1 cellular context compared by ENCODE assay signal in the genomic region with DNA sequence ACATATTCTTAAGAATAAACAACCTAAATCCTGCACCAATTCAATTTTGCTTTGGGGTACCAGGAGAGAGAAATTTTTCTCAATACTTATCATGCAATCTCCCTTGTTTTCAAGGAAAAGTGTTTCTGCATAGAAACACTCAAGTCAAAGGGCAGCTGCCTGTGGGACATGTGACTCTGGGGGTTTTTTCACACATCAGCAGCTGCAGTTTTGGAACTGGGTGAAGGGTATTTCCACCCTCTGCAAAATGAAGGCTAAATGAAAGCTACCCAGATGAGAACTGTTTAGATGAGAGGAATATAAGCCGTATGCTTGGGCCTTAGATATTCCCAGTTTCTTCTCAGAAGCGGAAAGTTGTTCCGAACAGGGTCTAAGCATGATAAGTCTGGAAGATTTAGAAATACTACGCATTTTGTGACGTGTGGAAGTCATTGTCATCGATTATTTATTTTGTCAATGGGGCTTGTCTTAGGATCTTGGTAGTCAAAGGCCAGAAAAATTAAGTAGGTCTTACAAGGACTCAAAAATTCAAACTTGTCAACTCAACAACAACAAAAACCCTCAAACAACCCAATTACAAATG.
TF ChIP-seq lines count a peak whose summit lies in the region.

No MANE protein-coding gene starts in this region.

TF ChIP-seq in GM12878, 131 proteins besides CTCF, POLR2A, EP300 and RAD21 (continued from another document and continues in another):
- no peak for TF ChIP-seq SMAD1 (IDR thresholded peaks at IDR 0.05; ENCODE audit: low read depth, partially characterized antibody)
- TF ChIP-seq, protein P1, sequence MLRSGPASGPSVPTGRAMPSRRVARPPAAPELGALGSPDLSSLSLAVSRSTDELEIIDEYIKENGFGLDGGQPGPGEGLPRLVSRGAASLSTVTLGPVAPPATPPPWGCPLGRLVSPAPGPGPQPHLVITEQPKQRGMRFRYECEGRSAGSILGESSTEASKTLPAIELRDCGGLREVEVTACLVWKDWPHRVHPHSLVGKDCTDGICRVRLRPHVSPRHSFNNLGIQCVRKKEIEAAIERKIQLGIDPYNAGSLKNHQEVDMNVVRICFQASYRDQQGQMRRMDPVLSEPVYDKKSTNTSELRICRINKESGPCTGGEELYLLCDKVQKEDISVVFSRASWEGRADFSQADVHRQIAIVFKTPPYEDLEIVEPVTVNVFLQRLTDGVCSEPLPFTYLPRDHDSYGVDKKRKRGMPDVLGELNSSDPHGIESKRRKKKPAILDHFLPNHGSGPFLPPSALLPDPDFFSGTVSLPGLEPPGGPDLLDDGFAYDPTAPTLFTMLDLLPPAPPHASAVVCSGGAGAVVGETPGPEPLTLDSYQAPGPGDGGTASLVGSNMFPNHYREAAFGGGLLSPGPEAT (IDR thresholded peaks at IDR 0.05; ENCODE audit: low read depth) = peak; percentile 96
- TF ChIP-seq ZNF217 (IDR thresholded peaks at IDR 0.05) = peak; percentile 17; the same call in 1 of the 2 replicates
- peak; percentile 12; the same call in 1 of the 2 replicates for TF ChIP-seq SMC3 (IDR thresholded peaks at IDR 0.05; ENCODE audit: borderline replicate concordance, low read length)
- 0 out of 2 replicates have a peak, but pooled peaks have one; percentile 7 for TF ChIP-seq MTA2 (IDR thresholded peaks at IDR 0.05; ENCODE audit: low read depth)
- TF ChIP-seq MYC (IDR thresholded peaks at IDR 0.05; ENCODE audit: insufficient read depth, insufficient read length, insufficient replicate concordance, low read length, severe bottlenecking) = no peak
- TF ChIP-seq, protein P2, sequence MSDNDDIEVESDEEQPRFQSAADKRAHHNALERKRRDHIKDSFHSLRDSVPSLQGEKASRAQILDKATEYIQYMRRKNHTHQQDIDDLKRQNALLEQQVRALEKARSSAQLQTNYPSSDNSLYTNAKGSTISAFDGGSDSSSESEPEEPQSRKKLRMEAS (IDR thresholded peaks at IDR 0.05; ENCODE audit: low read depth, low read length) = no peak
- peak; percentile 7; the same call in 1 of the 2 replicates for TF ChIP-seq IRF4 (IDR thresholded peaks at IDR 0.05; ENCODE audit: low read depth, low read length)
- TF ChIP-seq, protein P3, sequence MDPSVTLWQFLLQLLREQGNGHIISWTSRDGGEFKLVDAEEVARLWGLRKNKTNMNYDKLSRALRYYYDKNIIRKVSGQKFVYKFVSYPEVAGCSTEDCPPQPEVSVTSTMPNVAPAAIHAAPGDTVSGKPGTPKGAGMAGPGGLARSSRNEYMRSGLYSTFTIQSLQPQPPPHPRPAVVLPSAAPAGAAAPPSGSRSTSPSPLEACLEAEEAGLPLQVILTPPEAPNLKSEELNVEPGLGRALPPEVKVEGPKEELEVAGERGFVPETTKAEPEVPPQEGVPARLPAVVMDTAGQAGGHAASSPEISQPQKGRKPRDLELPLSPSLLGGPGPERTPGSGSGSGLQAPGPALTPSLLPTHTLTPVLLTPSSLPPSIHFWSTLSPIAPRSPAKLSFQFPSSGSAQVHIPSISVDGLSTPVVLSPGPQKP (IDR thresholded peaks at IDR 0.05; ENCODE audit: low read depth, low read length) = no peak
- no peak for TF ChIP-seq CEBPB (IDR thresholded peaks at IDR 0.05; ENCODE audit: borderline replicate concordance in 1 of 2, low read depth in 2 of 2, low read length in 2 of 2)
- TF ChIP-seq, protein P4, sequence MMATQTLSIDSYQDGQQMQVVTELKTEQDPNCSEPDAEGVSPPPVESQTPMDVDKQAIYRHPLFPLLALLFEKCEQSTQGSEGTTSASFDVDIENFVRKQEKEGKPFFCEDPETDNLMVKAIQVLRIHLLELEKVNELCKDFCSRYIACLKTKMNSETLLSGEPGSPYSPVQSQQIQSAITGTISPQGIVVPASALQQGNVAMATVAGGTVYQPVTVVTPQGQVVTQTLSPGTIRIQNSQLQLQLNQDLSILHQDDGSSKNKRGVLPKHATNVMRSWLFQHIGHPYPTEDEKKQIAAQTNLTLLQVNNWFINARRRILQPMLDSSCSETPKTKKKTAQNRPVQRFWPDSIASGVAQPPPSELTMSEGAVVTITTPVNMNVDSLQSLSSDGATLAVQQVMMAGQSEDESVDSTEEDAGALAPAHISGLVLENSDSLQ (IDR thresholded peaks at IDR 0.05) = no peak
- no peak for TF ChIP-seq FOXK2 (IDR thresholded peaks at IDR 0.05)
- TF ChIP-seq ZBED1 (IDR thresholded peaks at IDR 0.05; ENCODE audit: borderline replicate concordance) = no peak
- 0 out of 2 replicates have a peak, but pooled peaks have one; percentile 24 for TF ChIP-seq CREB1 (IDR thresholded peaks at IDR 0.05; ENCODE audit: low read depth)
- TF ChIP-seq NR2C1 (IDR thresholded peaks at IDR 0.05) = peak; percentile 30; the same call in 1 of the 2 replicates
- TF ChIP-seq, protein P5, sequence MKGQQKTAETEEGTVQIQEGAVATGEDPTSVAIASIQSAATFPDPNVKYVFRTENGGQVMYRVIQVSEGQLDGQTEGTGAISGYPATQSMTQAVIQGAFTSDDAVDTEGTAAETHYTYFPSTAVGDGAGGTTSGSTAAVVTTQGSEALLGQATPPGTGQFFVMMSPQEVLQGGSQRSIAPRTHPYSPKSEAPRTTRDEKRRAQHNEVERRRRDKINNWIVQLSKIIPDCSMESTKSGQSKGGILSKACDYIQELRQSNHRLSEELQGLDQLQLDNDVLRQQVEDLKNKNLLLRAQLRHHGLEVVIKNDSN (IDR thresholded peaks at IDR 0.05; ENCODE audit: borderline replicate concordance, extremely low read length, insufficient read depth, low read depth, low read length) = peak; percentile 63
- peak; percentile 95 for TF ChIP-seq RAD51 (IDR thresholded peaks at IDR 0.05)
- TF ChIP-seq NR2F1 (conservative IDR thresholded peaks at IDR 0.05) = peak; percentile 92
- TF ChIP-seq BCL11A (IDR thresholded peaks at IDR 0.05; ENCODE audit: low read depth, low read length) = 0 out of 2 replicates have a peak, but pooled peaks have one; percentile 10
- TF ChIP-seq EGR1 (IDR thresholded peaks at IDR 0.05; ENCODE audit: borderline replicate concordance in 1 of 2, low read depth in 2 of 2, low read length in 2 of 2) = no peak
- TF ChIP-seq BMI1 (IDR thresholded peaks at IDR 0.05; ENCODE audit: borderline replicate concordance) = 0 out of 2 replicates have a peak, but pooled peaks have one; percentile 11
- TF ChIP-seq PAX5 (IDR thresholded peaks at IDR 0.05; ENCODE audit: borderline replicate concordance, low read depth, low read length) = 0 out of 2 replicates have a peak, but pooled peaks have one; percentile 43
- TF ChIP-seq, protein P6, sequence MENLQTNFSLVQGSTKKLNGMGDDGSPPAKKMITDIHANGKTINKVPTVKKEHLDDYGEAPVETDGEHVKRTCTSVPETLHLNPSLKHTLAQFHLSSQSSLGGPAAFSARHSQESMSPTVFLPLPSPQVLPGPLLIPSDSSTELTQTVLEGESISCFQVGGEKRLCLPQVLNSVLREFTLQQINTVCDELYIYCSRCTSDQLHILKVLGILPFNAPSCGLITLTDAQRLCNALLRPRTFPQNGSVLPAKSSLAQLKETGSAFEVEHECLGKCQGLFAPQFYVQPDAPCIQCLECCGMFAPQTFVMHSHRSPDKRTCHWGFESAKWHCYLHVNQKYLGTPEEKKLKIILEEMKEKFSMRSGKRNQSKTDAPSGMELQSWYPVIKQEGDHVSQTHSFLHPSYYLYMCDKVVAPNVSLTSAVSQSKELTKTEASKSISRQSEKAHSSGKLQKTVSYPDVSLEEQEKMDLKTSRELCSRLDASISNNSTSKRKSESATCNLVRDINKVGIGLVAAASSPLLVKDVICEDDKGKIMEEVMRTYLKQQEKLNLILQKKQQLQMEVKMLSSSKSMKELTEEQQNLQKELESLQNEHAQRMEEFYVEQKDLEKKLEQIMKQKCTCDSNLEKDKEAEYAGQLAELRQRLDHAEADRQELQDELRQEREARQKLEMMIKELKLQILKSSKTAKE (IDR thresholded peaks at IDR 0.05; ENCODE audit: low read depth, poor library complexity, severe bottlenecking) = peak; percentile 39
- peak; percentile 97 for TF ChIP-seq TCF12 (IDR thresholded peaks at IDR 0.05; ENCODE audit: low read depth, low read length)
- TF ChIP-seq POLR2AphosphoS5 (IDR thresholded peaks at IDR 0.05; ENCODE audit: low read length) = no peak
- TF ChIP-seq, protein P7, sequence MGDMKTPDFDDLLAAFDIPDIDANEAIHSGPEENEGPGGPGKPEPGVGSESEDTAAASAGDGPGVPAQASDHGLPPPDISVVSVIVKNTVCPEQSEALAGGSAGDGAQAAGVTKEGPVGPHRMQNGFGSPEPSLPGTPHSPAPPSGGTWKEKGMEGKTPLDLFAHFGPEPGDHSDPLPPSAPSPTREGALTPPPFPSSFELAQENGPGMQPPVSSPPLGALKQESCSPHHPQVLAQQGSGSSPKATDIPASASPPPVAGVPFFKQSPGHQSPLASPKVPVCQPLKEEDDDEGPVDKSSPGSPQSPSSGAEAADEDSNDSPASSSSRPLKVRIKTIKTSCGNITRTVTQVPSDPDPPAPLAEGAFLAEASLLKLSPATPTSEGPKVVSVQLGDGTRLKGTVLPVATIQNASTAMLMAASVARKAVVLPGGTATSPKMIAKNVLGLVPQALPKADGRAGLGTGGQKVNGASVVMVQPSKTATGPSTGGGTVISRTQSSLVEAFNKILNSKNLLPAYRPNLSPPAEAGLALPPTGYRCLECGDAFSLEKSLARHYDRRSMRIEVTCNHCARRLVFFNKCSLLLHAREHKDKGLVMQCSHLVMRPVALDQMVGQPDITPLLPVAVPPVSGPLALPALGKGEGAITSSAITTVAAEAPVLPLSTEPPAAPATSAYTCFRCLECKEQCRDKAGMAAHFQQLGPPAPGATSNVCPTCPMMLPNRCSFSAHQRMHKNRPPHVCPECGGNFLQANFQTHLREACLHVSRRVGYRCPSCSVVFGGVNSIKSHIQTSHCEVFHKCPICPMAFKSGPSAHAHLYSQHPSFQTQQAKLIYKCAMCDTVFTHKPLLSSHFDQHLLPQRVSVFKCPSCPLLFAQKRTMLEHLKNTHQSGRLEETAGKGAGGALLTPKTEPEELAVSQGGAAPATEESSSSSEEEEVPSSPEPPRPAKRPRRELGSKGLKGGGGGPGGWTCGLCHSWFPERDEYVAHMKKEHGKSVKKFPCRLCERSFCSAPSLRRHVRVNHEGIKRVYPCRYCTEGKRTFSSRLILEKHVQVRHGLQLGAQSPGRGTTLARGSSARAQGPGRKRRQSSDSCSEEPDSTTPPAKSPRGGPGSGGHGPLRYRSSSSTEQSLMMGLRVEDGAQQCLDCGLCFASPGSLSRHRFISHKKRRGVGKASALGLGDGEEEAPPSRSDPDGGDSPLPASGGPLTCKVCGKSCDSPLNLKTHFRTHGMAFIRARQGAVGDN (IDR thresholded peaks at IDR 0.05) = peak; percentile 71; the same call in 1 of the 2 replicates
- TF ChIP-seq, protein P8, sequence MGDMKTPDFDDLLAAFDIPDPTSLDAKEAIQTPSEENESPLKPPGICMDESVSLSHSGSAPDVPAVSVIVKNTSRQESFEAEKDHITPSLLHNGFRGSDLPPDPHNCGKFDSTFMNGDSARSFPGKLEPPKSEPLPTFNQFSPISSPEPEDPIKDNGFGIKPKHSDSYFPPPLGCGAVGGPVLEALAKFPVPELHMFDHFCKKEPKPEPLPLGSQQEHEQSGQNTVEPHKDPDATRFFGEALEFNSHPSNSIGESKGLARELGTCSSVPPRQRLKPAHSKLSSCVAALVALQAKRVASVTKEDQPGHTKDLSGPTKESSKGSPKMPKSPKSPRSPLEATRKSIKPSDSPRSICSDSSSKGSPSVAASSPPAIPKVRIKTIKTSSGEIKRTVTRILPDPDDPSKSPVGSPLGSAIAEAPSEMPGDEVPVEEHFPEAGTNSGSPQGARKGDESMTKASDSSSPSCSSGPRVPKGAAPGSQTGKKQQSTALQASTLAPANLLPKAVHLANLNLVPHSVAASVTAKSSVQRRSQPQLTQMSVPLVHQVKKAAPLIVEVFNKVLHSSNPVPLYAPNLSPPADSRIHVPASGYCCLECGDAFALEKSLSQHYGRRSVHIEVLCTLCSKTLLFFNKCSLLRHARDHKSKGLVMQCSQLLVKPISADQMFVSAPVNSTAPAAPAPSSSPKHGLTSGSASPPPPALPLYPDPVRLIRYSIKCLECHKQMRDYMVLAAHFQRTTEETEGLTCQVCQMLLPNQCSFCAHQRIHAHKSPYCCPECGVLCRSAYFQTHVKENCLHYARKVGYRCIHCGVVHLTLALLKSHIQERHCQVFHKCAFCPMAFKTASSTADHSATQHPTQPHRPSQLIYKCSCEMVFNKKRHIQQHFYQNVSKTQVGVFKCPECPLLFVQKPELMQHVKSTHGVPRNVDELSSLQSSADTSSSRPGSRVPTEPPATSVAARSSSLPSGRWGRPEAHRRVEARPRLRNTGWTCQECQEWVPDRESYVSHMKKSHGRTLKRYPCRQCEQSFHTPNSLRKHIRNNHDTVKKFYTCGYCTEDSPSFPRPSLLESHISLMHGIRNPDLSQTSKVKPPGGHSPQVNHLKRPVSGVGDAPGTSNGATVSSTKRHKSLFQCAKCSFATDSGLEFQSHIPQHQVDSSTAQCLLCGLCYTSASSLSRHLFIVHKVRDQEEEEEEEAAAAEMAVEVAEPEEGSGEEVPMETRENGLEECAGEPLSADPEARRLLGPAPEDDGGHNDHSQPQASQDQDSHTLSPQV (IDR thresholded peaks at IDR 0.05) = no peak
- no peak for TF ChIP-seq NBN (IDR thresholded peaks at IDR 0.05)
- TF ChIP-seq, protein P9, sequence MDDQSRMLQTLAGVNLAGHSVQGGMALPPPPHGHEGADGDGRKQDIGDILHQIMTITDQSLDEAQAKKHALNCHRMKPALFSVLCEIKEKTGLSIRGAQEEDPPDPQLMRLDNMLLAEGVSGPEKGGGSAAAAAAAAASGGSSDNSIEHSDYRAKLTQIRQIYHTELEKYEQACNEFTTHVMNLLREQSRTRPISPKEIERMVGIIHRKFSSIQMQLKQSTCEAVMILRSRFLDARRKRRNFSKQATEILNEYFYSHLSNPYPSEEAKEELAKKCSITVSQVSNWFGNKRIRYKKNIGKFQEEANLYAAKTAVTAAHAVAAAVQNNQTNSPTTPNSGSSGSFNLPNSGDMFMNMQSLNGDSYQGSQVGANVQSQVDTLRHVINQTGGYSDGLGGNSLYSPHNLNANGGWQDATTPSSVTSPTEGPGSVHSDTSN (IDR thresholded peaks at IDR 0.05; ENCODE audit: insufficient replicate concordance, low read depth, low read length) = no peak
- TF ChIP-seq HDAC2 (IDR thresholded peaks at IDR 0.05) = no peak
